ENCODE assay signal across 8 cellular contexts in the genomic region with DNA sequence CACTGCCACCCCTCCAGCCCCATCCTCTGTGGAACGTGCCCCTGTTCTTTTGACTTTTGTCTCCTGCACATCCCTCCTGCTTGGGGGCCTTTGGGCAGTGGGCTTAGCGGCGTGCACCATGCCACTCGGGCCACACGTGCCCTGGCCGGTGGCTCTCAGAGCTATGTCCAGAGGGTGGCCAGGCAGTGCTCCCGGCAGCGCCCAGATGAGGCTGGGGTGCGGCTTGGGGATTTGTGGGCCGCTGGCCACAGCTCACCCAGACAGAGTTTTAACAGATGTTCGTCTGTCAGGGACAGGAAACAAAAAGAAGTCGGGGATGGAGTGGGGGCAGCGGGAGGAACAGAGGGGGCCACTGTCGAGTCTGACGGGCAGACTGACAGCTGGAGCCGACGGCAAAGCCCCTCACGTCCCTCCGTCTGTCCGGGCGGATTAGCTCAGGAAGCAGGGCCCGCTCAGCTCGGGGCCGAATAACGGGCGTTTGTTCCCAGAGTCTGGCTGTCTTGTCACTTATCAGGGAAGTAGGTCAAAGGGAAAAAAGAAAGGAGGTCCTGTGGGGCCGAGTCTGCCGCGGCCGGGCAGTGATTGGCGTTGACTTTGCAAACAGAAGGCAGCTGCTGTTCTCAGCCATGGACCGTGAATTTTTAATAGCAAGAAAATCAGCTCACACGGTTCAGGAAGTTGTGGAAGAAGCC.
A peak's percentile ranks its signal among the peaks of the same experiment; 100 is the strongest.
DNase-seq lines count a peak whose midpoint lies in the region; ATAC-seq and TF ChIP-seq lines count a peak whose summit lies in the region.

No MANE protein-coding gene starts in this region.

- peaks cover 3 to 4% of the 10 kb centered on the region in 2 donors for H3K4me1 Mint-ChIP-seq in effector memory CD8-positive, alpha-beta T cell (ENCODE audit: low read depth in 2 of 2)

- H3K4me1 ChIP-seq in parathyroid adenoma, result no peaks in the 10 kb centered on the region

- H2AFZ ChIP-seq in parathyroid adenoma, result no peak overlapping the region

- no peaks in the 10 kb centered on the region for H3K79me2 ChIP-seq in parathyroid adenoma

- no peak for TF ChIP-seq CTCF in parathyroid adenoma (IDR thresholded peaks at IDR 0.05)

- no peak overlapping the region for H3K9ac ChIP-seq in parathyroid adenoma

- no peak overlapping the region for H3K4me2 ChIP-seq in parathyroid adenoma (ENCODE audit: low read length)

- DNase-seq in C1 segment of cervical spinal cord (lab: John Stamatoyannopoulos, UW) (peak in 10 of 14 donors; percentile 7 to 51 (median 34)), SHP77 (lab: John Stamatoyannopoulos, UW) (peak; percentile 53 to 72), foreskin melanocyte (peak; percentile 64), NCI-H2107 treated with DMSO at 0.1 percent for 48 hours (lab: John Stamatoyannopoulos, UW; ENCODE audit: unreplicated experiment) (no peak)
- DNase-seq in stimulated activated CD4-positive, alpha-beta T cell treated with anti-CD3 and anti-CD28 coated beads, Interleukin-12 subunit alpha, Interleukin-12 subunit beta, amount 100 ng/mL, for 4 hours, result no peak
- DNase-seq in effector memory CD8-positive, alpha-beta T cell, result no peak

- H3K36me3 Mint-ChIP-seq in effector memory CD8-positive, alpha-beta T cell (ENCODE audit: insufficient read depth), result peaks cover 3% of the 10 kb centered on the region

- H3K9me3 Mint-ChIP-seq in effector memory CD8-positive, alpha-beta T cell, result no peaks in the 10 kb centered on the region

- no peak overlapping the region for H3K4me3 ChIP-seq in parathyroid adenoma (ENCODE audit: low read depth, low read length)

- H3K4me3 Mint-ChIP-seq in effector memory CD8-positive, alpha-beta T cell, result no peak overlapping the region

- H3K27me3 Mint-ChIP-seq in effector memory CD8-positive, alpha-beta T cell, result peaks cover 12 to 39% of the 10 kb centered on the region in 2 donors

- no peak overlapping the region for H3K27ac Mint-ChIP-seq in effector memory CD8-positive, alpha-beta T cell

- ATAC-seq in effector memory CD8-positive, alpha-beta T cell (replicated peaks), result no peak
- no peak for ATAC-seq in GM19324 (IDR thresholded peaks at IDR 0.05; ENCODE audit: low FRiP score, unreplicated experiment)

- H3K36me3 ChIP-seq in parathyroid adenoma (ENCODE audit: control insufficient read depth, insufficient read depth, low read length), result no peaks in the 10 kb centered on the region

- no peaks in the 10 kb centered on the region for H3K9me3 ChIP-seq in parathyroid adenoma (ENCODE audit: control insufficient read depth, low read length)

- H3K27me3 ChIP-seq in parathyroid adenoma (ENCODE audit: control insufficient read depth, insufficient read depth, low read length), result no peaks in the 10 kb centered on the region

- peak overlapping the region; percentile 42 for H3K27ac ChIP-seq in parathyroid adenoma

Comparison
In these comparisons a context has a peak if more than half of its experiments do, and no peak if none do; other contexts are left out.
1. DNase-seq: peak in C1 segment of cervical spinal cord (10 of 14), SHP77 (2 of 2) and foreskin melanocyte (single experiment); none in NCI-H2107 treated with DMSO at 0.1 percent for 48 hours (single experiment), stimulated activated CD4-positive, alpha-beta T cell treated with anti-CD3 and anti-CD28 coated beads, Interleukin-12 subunit alpha, Interleukin-12 subunit beta, amount 100 ng/mL, for 4 hours (single experiment) and effector memory CD8-positive, alpha-beta T cell (0 of 3).